In the genomic region with DNA sequence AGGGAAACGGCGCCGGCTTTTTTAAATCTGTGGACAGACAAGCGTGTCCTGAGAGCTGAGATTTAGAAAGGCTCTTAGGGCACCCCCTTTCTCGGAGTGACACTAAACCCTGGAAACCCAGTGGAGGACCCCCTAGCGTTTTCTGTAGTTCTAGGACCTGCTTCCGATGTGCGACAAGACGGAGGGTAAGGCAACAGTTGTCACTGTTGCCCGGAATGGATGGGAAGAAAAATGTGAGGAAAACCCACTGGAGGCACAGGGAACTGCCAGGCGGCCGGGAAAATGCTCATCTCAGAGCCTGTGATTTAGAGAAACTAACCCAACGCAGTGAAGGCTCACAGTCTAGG, we compare ENCODE assay signal across 1 cellular context.
TF ChIP-seq lines count a peak whose summit lies in the region.

No MANE protein-coding gene starts in this region.

TF ChIP-seq in HEK293, 187 proteins besides CTCF, POLR2A, EP300 and RAD21 (continued from another document):
- TF ChIP-seq GFI1B (tag by site-specific recombination; IDR thresholded peaks at IDR 0.05) (no peak), ZNF148 (tag by site-specific recombination; IDR thresholded peaks at IDR 0.05; ENCODE audit: borderline replicate concordance) (no peak), ZNF423 (tag by site-specific recombination; IDR thresholded peaks at IDR 0.05) (no peak), GLIS1 (tag by site-specific recombination; IDR thresholded peaks at IDR 0.05) (peak; percentile 3; the same call in 1 of the 2 replicates), ZNF776 (tag by site-specific recombination; IDR thresholded peaks at IDR 0.05; ENCODE audit: borderline replicate concordance) (no peak), ZNF558 (tag by site-specific recombination; IDR thresholded peaks at IDR 0.05) (no peak), ZNF777 (tag by site-specific recombination; IDR thresholded peaks at IDR 0.05; ENCODE audit: borderline replicate concordance) (0 out of 2 replicates have a peak, but pooled peaks have one; percentile 18), OSR2 (tag by site-specific recombination; IDR thresholded peaks at IDR 0.05) (no peak), ZNF692 (tag by site-specific recombination; IDR thresholded peaks at IDR 0.05) (peak; percentile 12; the same call in 1 of the 2 replicates), ZNF157 (tag by site-specific recombination; IDR thresholded peaks at IDR 0.05) (no peak), ZNF677 (tag by site-specific recombination; IDR thresholded peaks at IDR 0.05) (no peak), ZNF311 (tag by site-specific recombination; IDR thresholded peaks at IDR 0.05; ENCODE audit: borderline replicate concordance) (no peak), IKZF3 (tag by site-specific recombination; IDR thresholded peaks at IDR 0.05) (peak; percentile 92), SCRT2 (tag by site-specific recombination; IDR thresholded peaks at IDR 0.05) (peak; percentile 98), KLF10 (tag by site-specific recombination; IDR thresholded peaks at IDR 0.05) (no peak; the same call in 1 of the 2 replicates), ZBTB8A (tag by site-specific recombination; IDR thresholded peaks at IDR 0.05) (0 out of 2 replicates have a peak, but pooled peaks have one; percentile 32), ZSCAN23 (tag by site-specific recombination; IDR thresholded peaks at IDR 0.05) (no peak), ZNF510 (tag by site-specific recombination; IDR thresholded peaks at IDR 0.05; ENCODE audit: insufficient replicate concordance) (no peak), ZNF280D (tag by site-specific recombination; IDR thresholded peaks at IDR 0.05) (no peak), ZNF76 (tag by site-specific recombination; IDR thresholded peaks at IDR 0.05; ENCODE audit: borderline replicate concordance, low read depth) (peak; percentile 35; the same call in 1 of the 2 replicates), ZNF140 (tag by site-specific recombination; IDR thresholded peaks at IDR 0.05) (no peak), ZXDB (tag by site-specific recombination; IDR thresholded peaks at IDR 0.05) (no peak), SP2 (tag by site-specific recombination; IDR thresholded peaks at IDR 0.05) (no peak)
- TF ChIP-seq, protein P1, sequence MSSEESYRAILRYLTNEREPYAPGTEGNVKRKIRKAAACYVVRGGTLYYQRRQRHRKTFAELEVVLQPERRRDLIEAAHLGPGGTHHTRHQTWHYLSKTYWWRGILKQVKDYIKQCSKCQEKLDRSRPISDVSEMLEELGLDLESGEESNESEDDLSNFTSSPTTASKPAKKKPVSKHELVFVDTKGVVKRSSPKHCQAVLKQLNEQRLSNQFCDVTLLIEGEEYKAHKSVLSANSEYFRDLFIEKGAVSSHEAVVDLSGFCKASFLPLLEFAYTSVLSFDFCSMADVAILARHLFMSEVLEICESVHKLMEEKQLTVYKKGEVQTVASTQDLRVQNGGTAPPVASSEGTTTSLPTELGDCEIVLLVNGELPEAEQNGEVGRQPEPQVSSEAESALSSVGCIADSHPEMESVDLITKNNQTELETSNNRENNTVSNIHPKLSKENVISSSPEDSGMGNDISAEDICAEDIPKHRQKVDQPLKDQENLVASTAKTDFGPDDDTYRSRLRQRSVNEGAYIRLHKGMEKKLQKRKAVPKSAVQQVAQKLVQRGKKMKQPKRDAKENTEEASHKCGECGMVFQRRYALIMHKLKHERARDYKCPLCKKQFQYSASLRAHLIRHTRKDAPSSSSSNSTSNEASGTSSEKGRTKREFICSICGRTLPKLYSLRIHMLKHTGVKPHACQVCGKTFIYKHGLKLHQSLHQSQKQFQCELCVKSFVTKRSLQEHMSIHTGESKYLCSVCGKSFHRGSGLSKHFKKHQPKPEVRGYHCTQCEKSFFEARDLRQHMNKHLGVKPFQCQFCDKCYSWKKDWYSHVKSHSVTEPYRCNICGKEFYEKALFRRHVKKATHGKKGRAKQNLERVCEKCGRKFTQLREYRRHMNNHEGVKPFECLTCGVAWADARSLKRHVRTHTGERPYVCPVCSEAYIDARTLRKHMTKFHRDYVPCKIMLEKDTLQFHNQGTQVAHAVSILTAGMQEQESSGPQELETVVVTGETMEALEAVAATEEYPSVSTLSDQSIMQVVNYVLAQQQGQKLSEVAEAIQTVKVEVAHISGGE (tag by site-specific recombination; conservative IDR thresholded peaks at IDR 0.05; ENCODE audit: low read depth) = peak; percentile 56
- TF ChIP-seq, protein P2, sequence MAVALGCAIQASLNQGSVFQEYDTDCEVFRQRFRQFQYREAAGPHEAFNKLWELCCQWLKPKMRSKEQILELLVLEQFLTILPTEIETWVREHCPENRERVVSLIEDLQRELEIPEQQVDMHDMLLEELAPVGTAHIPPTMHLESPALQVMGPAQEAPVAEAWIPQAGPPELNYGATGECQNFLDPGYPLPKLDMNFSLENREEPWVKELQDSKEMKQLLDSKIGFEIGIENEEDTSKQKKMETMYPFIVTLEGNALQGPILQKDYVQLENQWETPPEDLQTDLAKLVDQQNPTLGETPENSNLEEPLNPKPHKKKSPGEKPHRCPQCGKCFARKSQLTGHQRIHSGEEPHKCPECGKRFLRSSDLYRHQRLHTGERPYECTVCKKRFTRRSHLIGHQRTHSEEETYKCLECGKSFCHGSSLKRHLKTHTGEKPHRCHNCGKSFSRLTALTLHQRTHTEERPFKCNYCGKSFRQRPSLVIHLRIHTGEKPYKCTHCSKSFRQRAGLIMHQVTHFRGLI (tag by site-specific recombination; IDR thresholded peaks at IDR 0.05) = no peak
- TF ChIP-seq, protein P3, sequence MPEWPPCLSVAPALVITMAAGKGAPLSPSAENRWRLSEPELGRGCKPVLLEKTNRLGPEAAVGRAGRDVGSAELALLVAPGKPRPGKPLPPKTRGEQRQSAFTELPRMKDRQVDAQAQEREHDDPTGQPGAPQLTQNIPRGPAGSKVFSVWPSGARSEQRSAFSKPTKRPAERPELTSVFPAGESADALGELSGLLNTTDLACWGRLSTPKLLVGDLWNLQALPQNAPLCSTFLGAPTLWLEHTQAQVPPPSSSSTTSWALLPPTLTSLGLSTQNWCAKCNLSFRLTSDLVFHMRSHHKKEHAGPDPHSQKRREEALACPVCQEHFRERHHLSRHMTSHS (tag by site-specific recombination; IDR thresholded peaks at IDR 0.05) = no peak
